In genomic region chr5:129852747-129853352, GRCh38 we compare ENCODE assay signal across 8 cellular contexts. TPM values are rescaled to one million over a fixed set of nuclear protein-coding genes. Genes with fewer than 3 reads are reported as not detected.
DNase-seq lines count a peak whose midpoint lies in the region; ATAC-seq and TF ChIP-seq lines count a peak whose summit lies in the region.

No MANE protein-coding gene starts in this region.

- no peaks in the 10 kb centered on the region for H3K9me3 ChIP-seq in Peyer's patch
- H3K9me3 ChIP-seq in osteoblast (ENCODE audit: low read depth, low read length) = no peaks in the 10 kb centered on the region
- no peaks in the 10 kb centered on the region for H3K9me3 ChIP-seq in tibial nerve

- no peaks in the 10 kb centered on the region for H3K27me3 ChIP-seq in Peyer's patch
- no peaks in the 10 kb centered on the region for H3K27me3 ChIP-seq in osteoblast (ENCODE audit: insufficient read depth, low read length)
- no peaks in the 10 kb centered on the region for H3K27me3 ChIP-seq in tibial nerve

- intact Hi-C loops in Calu3 (cut with micrococcal nuclease; ENCODE audit: unreplicated experiment) = loop anchor here (1.0 to 5.0 kb wide), 3 partner anchors 82 to 681 kb away; no protein-coding TSS in a partner anchor

- no peaks in the 10 kb centered on the region for H3K36me3 Mint-ChIP-seq in Calu3 (ENCODE audit: insufficient read depth, unreplicated experiment)
- no peaks in the 10 kb centered on the region for H3K36me3 Mint-ChIP-seq in activated T-helper 17 cell treated with anti-CD3 and anti-CD28 coated beads, Interleukin-2, amount 50 U/mL, for 72 hours (ENCODE audit: low read depth)

- H3K27me3 Mint-ChIP-seq in Calu3 (ENCODE audit: unreplicated experiment) = no peaks in the 10 kb centered on the region
- peaks cover 18% of the 10 kb centered on the region for H3K27me3 Mint-ChIP-seq in activated T-helper 17 cell treated with anti-CD3 and anti-CD28 coated beads, Interleukin-2, amount 50 U/mL, for 72 hours

- no peaks in the 10 kb centered on the region for H3K9me3 Mint-ChIP-seq in Calu3 (ENCODE audit: low read depth, unreplicated experiment)
- no peaks in the 10 kb centered on the region for H3K9me3 Mint-ChIP-seq in activated T-helper 17 cell treated with anti-CD3 and anti-CD28 coated beads, Interleukin-2, amount 50 U/mL, for 72 hours

- H3K4me1 ChIP-seq in Peyer's patch (no peaks in the 10 kb centered on the region), osteoblast (ENCODE audit: insufficient read depth, low read length) (no peaks in the 10 kb centered on the region), tibial nerve (peaks cover 0 to 9% (median 0%) of the 10 kb centered on the region in 4 donors)

- ATAC-seq in GM19455 (IDR thresholded peaks at IDR 0.05; ENCODE audit: unreplicated experiment) = peak; percentile 94
- ATAC-seq in HG03521 (IDR thresholded peaks at IDR 0.05; ENCODE audit: unreplicated experiment) = peak; percentile 97
- peak; percentile 73 for ATAC-seq in activated T-helper 17 cell treated with anti-CD3 and anti-CD28 coated beads, Interleukin-2, amount 50 U/mL, for 72 hours (replicated peaks)

- H4K20me1 ChIP-seq in osteoblast (ENCODE audit: insufficient read depth, low read length) = no peaks in the 10 kb centered on the region

- H3K79me2 ChIP-seq in osteoblast (ENCODE audit: insufficient read depth, low read length) = no peaks in the 10 kb centered on the region

- TF ChIP-seq POLR2A in Peyer's patch (IDR thresholded peaks at IDR 0.05) (no peak), tibial nerve (IDR thresholded peaks at IDR 0.05) (no peak)

- H3K4me1 Mint-ChIP-seq in Calu3 (ENCODE audit: low read depth, unreplicated experiment) = no peaks in the 10 kb centered on the region
- H3K4me1 Mint-ChIP-seq in activated T-helper 17 cell treated with anti-CD3 and anti-CD28 coated beads, Interleukin-2, amount 50 U/mL, for 72 hours = no peaks in the 10 kb centered on the region

- peak; percentile 95 for TF ChIP-seq CTCF in Calu3 (IDR thresholded peaks at IDR 0.05; ENCODE audit: unreplicated experiment)
- peak in 4 of 6 experiments; percentile 61 to 74 (median 64) for TF ChIP-seq CTCF in Peyer's patch (IDR thresholded peaks at IDR 0.05)
- TF ChIP-seq CTCF in osteoblast (IDR thresholded peaks at IDR 0.05; ENCODE audit: extremely low read depth, low read depth, low read length) = peak; percentile 98
- peak; percentile 59 to 91 (median 79) for TF ChIP-seq CTCF in tibial nerve (IDR thresholded peaks at IDR 0.05)

- TF ChIP-seq EP300 in tibial nerve (IDR thresholded peaks at IDR 0.05) = no peak

- H2AFZ ChIP-seq in osteoblast (ENCODE audit: low read length) = no peak overlapping the region

- H3K27ac Mint-ChIP-seq in Calu3 (ENCODE audit: unreplicated experiment) = no peak overlapping the region
- H3K27ac Mint-ChIP-seq in activated T-helper 17 cell treated with anti-CD3 and anti-CD28 coated beads, Interleukin-2, amount 50 U/mL, for 72 hours = no peak overlapping the region

- H3K4me3 Mint-ChIP-seq in Calu3 (ENCODE audit: low read depth, unreplicated experiment) = no peak overlapping the region
- no peak overlapping the region for H3K4me3 Mint-ChIP-seq in activated T-helper 17 cell treated with anti-CD3 and anti-CD28 coated beads, Interleukin-2, amount 50 U/mL, for 72 hours

- 27 to 31% methylated on average over 6 of the region's 6 CpGs for WGBS in tibial nerve, 2 donors

- H3K27ac ChIP-seq in Peyer's patch (no peak overlapping the region), osteoblast (ENCODE audit: low read depth, low read length) (no peak overlapping the region), tibial nerve (no peak overlapping the region)

- peak; percentile 89 for DNase-seq in Calu3
- peak; percentile 61 to 87 (median 73) for DNase-seq in Peyer's patch
- DNase-seq in foreskin melanocyte = peak; percentile 71
- no peak for DNase-seq in osteoblast (ENCODE audit: insufficient read length, low spot score, missing footprints)
- DNase-seq in tibial nerve (ENCODE audit: low spot score in 2 of 2) = peak; percentile 64 to 93

- H3K4me3 ChIP-seq in Peyer's patch (no peak overlapping the region), osteoblast (ENCODE audit: insufficient read depth, low read length) (no peak overlapping the region), tibial nerve (no peak overlapping the region)

- H3K4me2 ChIP-seq in osteoblast (ENCODE audit: insufficient read depth, low read length) = no peak overlapping the region

- BruUV-seq in Calu3 (replicated peaks; lab: Mats Ljungman, UMichigan) = no TSS peak

- H3K36me3 ChIP-seq in Peyer's patch (no peaks in the 10 kb centered on the region), osteoblast (ENCODE audit: insufficient read depth, low read length) (no peaks in the 10 kb centered on the region), tibial nerve (no peaks in the 10 kb centered on the region)

- CTCF ChIA-PET in Calu3 (lab: Charles Lee) = interaction anchor here (0.6 to 2.8 kb wide), 6 partner anchors 8 to 215 kb away, joined by 3 to 87 read pairs (median 4); no protein-coding TSS in a partner anchor

RNA-seq across cellular contexts. Expression of gene CHSY3, which starts 51.4 kb away (rescaled TPM):
- total RNA-seq in Calu3 (2022) = 1.1 and 1.5 TPM in 2 replicates
- total RNA-seq in Peyer's patch = 1 to 10 TPM in 3 of 4 donors, under 1 TPM in 1; 0.35 to 2.5 (median 1.4) TPM
- total RNA-seq in activated T-helper 17 cell treated with anti-CD3 and anti-CD28 coated beads, Interleukin-2, amount 50 U/mL, for 72 hours = not detected
- 12.3 and 12.4 TPM in 2 replicates for total RNA-seq in osteoblast
- 10 to 100 TPM in 1 of 4 donors, 1 to 10 TPM in 3; 3.6 to 11.2 (median 6.2) TPM for total RNA-seq in tibial nerve
